20 cellular contexts compared by ENCODE assay signal in the genomic region with DNA sequence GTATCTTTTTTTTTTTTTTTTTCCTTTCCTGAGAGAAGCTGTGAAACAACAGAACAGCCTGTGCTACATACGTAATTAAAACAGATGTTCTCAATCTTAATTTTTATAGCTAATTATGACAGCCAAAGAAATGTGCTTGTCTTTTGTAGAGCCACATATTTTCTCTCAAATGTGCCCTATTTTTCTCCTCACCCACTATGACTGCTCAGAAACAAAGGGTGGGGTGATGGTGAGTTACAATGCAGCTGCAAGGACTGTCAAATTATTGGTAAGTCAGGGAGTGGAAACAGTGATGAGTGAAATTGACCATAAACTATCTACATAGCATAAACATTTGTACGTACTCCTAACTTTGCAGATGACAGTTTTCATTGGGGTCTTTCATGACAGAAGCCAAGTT.
"Had no signal": no experiment of that assay in that cellular context is flagged by ENCODE, and none has a peak within 500 bp of the region (broad histone marks: within the 10 kb centered on the region; RNA-seq: fewer than 3 reads in every experiment).

No MANE protein-coding gene starts in this region.

- H3K36me3 ChIP-seq: esophagus squamous epithelium, right atrium auricular region had no signal

- FAIRE-seq: keratinocyte had no signal

- ATAC-seq: activated CD8-positive, alpha-beta T cell treated with anti-CD3 and anti-CD28 coated beads for 36 hours; activated T-helper 17 cell treated with anti-CD3 and anti-CD28 coated beads, Interleukin-2, amount 50 U/mL, for 72 hours; effector memory CD8-positive, alpha-beta T cell; left lobe of liver had no signal

- H3K4me1 ChIP-seq: esophagus squamous epithelium had no signal

- H3K9me3 ChIP-seq: esophagus squamous epithelium, right atrium auricular region had no signal

- DNase-seq: activated CD4-positive, alpha-beta T cell treated with anti-CD3 and anti-CD28 coated beads, Interleukin-2, amount 10 ng/mL, durations not matched to agents 24 days and 14 days; activated CD4-positive, CD25-positive, alpha-beta regulatory T cell; activated CD8-positive, alpha-beta T cell treated with anti-CD3 and anti-CD28 coated beads for 36 hours; activated naive CD4-positive, alpha-beta T cell; activated naive CD8-positive, alpha-beta T cell treated with anti-CD3 and anti-CD28 coated beads, Interleukin-2, amount 10 ng/mL, durations not matched to agents 7 days and 5 days; activated T-cell treated with anti-CD3 and anti-CD28 coated beads, Interleukin-2, amount 50 U/mL, for 1 hour; anterior cingulate cortex; caudate nucleus; effector memory CD8-positive, alpha-beta T cell; esophagus squamous epithelium; glutamatergic neuron; mammary epithelial cell; midbrain; nucleus accumbens; stimulated activated CD4-positive, alpha-beta T cell treated with anti-CD3 and anti-CD28 coated beads, Interleukin-2, amount 100 ng/mL, for 24 hours; T-helper 9 cell had no signal

- H3K27me3 ChIP-seq: esophagus squamous epithelium, right atrium auricular region had no signal

- H3K4me3 ChIP-seq: esophagus squamous epithelium, right atrium auricular region had no signal
